ENCODE assay signal across 8 cellular contexts in genomic region chr3:115784739-115785571, GRCh38.
DNase-seq lines count a peak whose midpoint lies in the region; TF ChIP-seq lines count a peak whose summit lies in the region.

No MANE protein-coding gene starts in this region.

- no peaks in the 10 kb centered on the region; the same call in 1 of the 2 replicates for H4K20me1 ChIP-seq in PC-9 (ENCODE audit: insufficient read depth)

- intact Hi-C loops in PC-9 (cut with micrococcal nuclease; ENCODE audit: unreplicated experiment): loop anchor here (1.0 to 10.0 kb wide), 7 partner anchors 29 to 1160 kb away; partner anchors contain the start of gene ZBTB20
- intact Hi-C loops in dorsolateral prefrontal cortex (cut with DNase I): loop anchor here (5.0 to 10.0 kb wide), 5 partner anchors 90 to 680 kb away; no protein-coding TSS in a partner anchor

- H3K27me3 Mint-ChIP-seq in T-helper 1 cell treated with Interleukin-12 subunit alpha and Interleukin-12 subunit beta and Interleukin-4 antibody, amounts not matched to agents 30 μg/mL and 1 μg/mL, for 36 hours (ENCODE audit: low read depth): peaks cover 7% of the 10 kb centered on the region

- H3F3A ChIP-seq in PC-9 (ENCODE audit: insufficient read depth, low read depth): peaks cover 40% of the 10 kb centered on the region

- no TSS peak for BruUV-seq in PC-9 (replicated peaks; lab: Mats Ljungman, UMichigan)

- peak overlapping the region; percentile 63 for H3K27ac ChIP-seq in PC-9
- H3K27ac ChIP-seq in dorsolateral prefrontal cortex: peak overlapping the region in 44 of 59 donors; percentile 2 to 93 (median 87)
- no peak overlapping the region for H3K27ac ChIP-seq in muscle layer of duodenum (ENCODE audit: low read length)

- POLR2A ChIA-PET in PC-9 (lab: Charles Lee; ENCODE audit: unreplicated experiment): interaction anchor here (0.6 to 0.7 kb wide), 3 partner anchors 41 to 1955 kb away, joined by 3 to 4 read pairs (median 3); no protein-coding TSS in a partner anchor

- H3K27ac Mint-ChIP-seq in T-helper 1 cell treated with Interleukin-12 subunit alpha and Interleukin-12 subunit beta and Interleukin-4 antibody, amounts not matched to agents 30 μg/mL and 1 μg/mL, for 36 hours: peak overlapping the region; percentile 93

- peaks cover 12% of the 10 kb centered on the region for H3K4me1 Mint-ChIP-seq in T-helper 1 cell treated with Interleukin-12 subunit alpha and Interleukin-12 subunit beta and Interleukin-4 antibody, amounts not matched to agents 30 μg/mL and 1 μg/mL, for 36 hours (ENCODE audit: low read depth)

- no peaks in the 10 kb centered on the region for H3K36me3 Mint-ChIP-seq in T-helper 1 cell treated with Interleukin-12 subunit alpha and Interleukin-12 subunit beta and Interleukin-4 antibody, amounts not matched to agents 30 μg/mL and 1 μg/mL, for 36 hours (ENCODE audit: low read depth)

- no peaks in the 10 kb centered on the region for H3K9me3 Mint-ChIP-seq in T-helper 1 cell treated with Interleukin-12 subunit alpha and Interleukin-12 subunit beta and Interleukin-4 antibody, amounts not matched to agents 30 μg/mL and 1 μg/mL, for 36 hours

- H3K27me3 ChIP-seq in PC-9 (ENCODE audit: insufficient read depth, low read depth): no peaks in the 10 kb centered on the region
- H3K27me3 ChIP-seq in dorsolateral prefrontal cortex: no peaks in the 10 kb centered on the region
- no peaks in the 10 kb centered on the region for H3K27me3 ChIP-seq in muscle layer of duodenum (ENCODE audit: low read depth, low read length)

- peak overlapping the region; percentile 92 for H3K4me2 ChIP-seq in PC-9

- DNase-seq in T-helper 1 cell: no peak
- no peak for DNase-seq in PC-9
- no peak for DNase-seq in dorsolateral prefrontal cortex
- no peak for DNase-seq in GM10266 (ENCODE audit: extremely low spot score)
- DNase-seq in activated CD8-positive, alpha-beta memory T cell treated with anti-CD3 and anti-CD28 coated beads, Interleukin-2, amount 50 U/mL, for 4 hours: no peak
- DNase-seq in COLO668 (lab: John Stamatoyannopoulos, UW; ENCODE audit: unreplicated experiment): no peak

- peak overlapping the region; percentile 84 for H2AFZ ChIP-seq in PC-9

- CTCF ChIA-PET in PC-9 (lab: Charles Lee): interaction anchor here (0.6 to 1.3 kb wide), 3 partner anchors 30 to 1472 kb away, joined by 4 to 7 read pairs (median 6); no protein-coding TSS in a partner anchor

- no peaks in the 10 kb centered on the region for H3K9me2 ChIP-seq in PC-9 (ENCODE audit: insufficient read depth)

- peak; percentile 39; the same call in 1 of the 2 replicates for TF ChIP-seq CTCF in PC-9 (conservative IDR thresholded peaks at IDR 0.05)
- TF ChIP-seq CTCF in dorsolateral prefrontal cortex (IDR thresholded peaks at IDR 0.05 in 54 of 56, conservative IDR thresholded peaks at IDR 0.05 in 2 of 56; ENCODE audit: low read depth in 1 of 56, partially characterized antibody in 56 of 56): peak in 13 of 56 donors; percentile 1 to 48 (median 10)
- no peak for TF ChIP-seq CTCF in GM10266 (IDR thresholded peaks at IDR 0.05; ENCODE audit: control insufficient read depth, insufficient read depth, low read depth, missing control alignments)

- H3K4me3 Mint-ChIP-seq in T-helper 1 cell treated with Interleukin-12 subunit alpha and Interleukin-12 subunit beta and Interleukin-4 antibody, amounts not matched to agents 30 μg/mL and 1 μg/mL, for 36 hours: peak overlapping the region; percentile 93

- no peaks in the 10 kb centered on the region for H3K79me2 ChIP-seq in PC-9 (ENCODE audit: low read depth)

- 0 out of 2 replicates have a peak, but pooled peaks cover 5% of the 10 kb centered on the region for H3K9me3 ChIP-seq in PC-9 (ENCODE audit: insufficient read depth, low read depth)
- no peaks in the 10 kb centered on the region for H3K9me3 ChIP-seq in muscle layer of duodenum (ENCODE audit: control insufficient read depth in 1 of 2, low read length in 2 of 2)

- no peaks in the 10 kb centered on the region for H3K36me3 ChIP-seq in PC-9 (ENCODE audit: low read depth)
- H3K36me3 ChIP-seq in muscle layer of duodenum (ENCODE audit: control insufficient read depth in 1 of 2, insufficient read depth in 2 of 2, low read length in 2 of 2): no peaks in the 10 kb centered on the region

- peaks cover 43% of the 10 kb centered on the region for H3K4me1 ChIP-seq in PC-9 (replicated peaks; ENCODE audit: insufficient read depth)
- H3K4me1 ChIP-seq in muscle layer of duodenum (ENCODE audit: control insufficient read depth in 1 of 2, insufficient read depth in 2 of 2, low read length in 2 of 2): no peaks in the 10 kb centered on the region

- H3K4me3 ChIP-seq in PC-9: peak overlapping the region; percentile 73
- peak overlapping the region; percentile 55 to 89 (median 77) for H3K4me3 ChIP-seq in dorsolateral prefrontal cortex
- H3K4me3 ChIP-seq in muscle layer of duodenum (ENCODE audit: low read depth in 1 of 2, low read length in 2 of 2): peak overlapping the region; percentile 45 to 69
